Comparison of ENCODE assay signal across 10 cellular contexts in genomic region chr21:28770867-28771661, GRCh38.
DNase-seq lines count a peak whose midpoint lies in the region; ATAC-seq and TF ChIP-seq lines count a peak whose summit lies in the region.
"Had no signal": no experiment of that assay in that cellular context is flagged by ENCODE, and none has a peak within 500 bp of the region (broad histone marks: within the 10 kb centered on the region; RNA-seq: fewer than 3 reads in every experiment).

No MANE protein-coding gene starts in this region.

- intact Hi-C loops in gastrocnemius medialis (cut with DNase I; ENCODE audit: low total_unique reads), result no loop called here
- intact Hi-C loops in ovary (cut with DNase I), result no loop called here

- H3K4me1 ChIP-seq in right atrium auricular region (peaks cover 0 to 25% of the 10 kb centered on the region in 2 donors), gastrocnemius medialis (peaks cover 14 to 20% of the 10 kb centered on the region in 2 donors), ovary (ENCODE audit: insufficient read depth) (peaks cover 3% of the 10 kb centered on the region)

- DNase-seq in HFFc6 (peak; percentile 18), brain microvascular endothelial cell (no peak), right atrium auricular region (ENCODE audit: low spot score) (no peak), gastrocnemius medialis (no peak), GM10266 (ENCODE audit: extremely low spot score) (no peak), GM03348 (ENCODE audit: low spot score) (no peak), ovary (no peak)
- DNase-seq in activated CD4-positive, alpha-beta T cell treated with anti-CD3 and anti-CD28 coated beads, Interleukin-2, amount 50 U/mL, for 4 hours, result no peak
- DNase-seq: amygdala had no signal

- peaks cover 4% of the 10 kb centered on the region; the same call in 1 of the 2 replicates for H3K9me3 Mint-ChIP-seq in HFFc6

- H3K27me3 ChIP-seq in brain microvascular endothelial cell (replicated peaks) (no peaks in the 10 kb centered on the region), right atrium auricular region (no peaks in the 10 kb centered on the region), gastrocnemius medialis (no peaks in the 10 kb centered on the region), ovary (no peaks in the 10 kb centered on the region)

- no peak for TF ChIP-seq CTCF in HFFc6 (IDR thresholded peaks at IDR 0.05)
- TF ChIP-seq CTCF in brain microvascular endothelial cell (IDR thresholded peaks at IDR 0.05; ENCODE audit: low read depth, low read length, missing control alignments), result no peak
- no peak for TF ChIP-seq CTCF in right atrium auricular region (IDR thresholded peaks at IDR 0.05)
- TF ChIP-seq CTCF in gastrocnemius medialis (IDR thresholded peaks at IDR 0.05 in 4 of 5, conservative IDR thresholded peaks at IDR 0.05 in 1 of 5), result no peak
- TF ChIP-seq CTCF in GM10266 (IDR thresholded peaks at IDR 0.05; ENCODE audit: control insufficient read depth, insufficient read depth, low read depth, missing control alignments), result no peak
- no peak for TF ChIP-seq CTCF in ovary (IDR thresholded peaks at IDR 0.05)

- in situ Hi-C loops in brain microvascular endothelial cell (cut with HindIII; ENCODE audit: low pct_ligation_motif_present, low sequenced_read_pairs), result no loop called here
- in situ Hi-C loops in gastrocnemius medialis (cut with MboI; ENCODE audit: low sequenced_read_pairs in 4 of 4), result no loop called here

- H3K27ac Mint-ChIP-seq in HFFc6, result peak overlapping the region; percentile 73

- H3K27ac ChIP-seq in brain microvascular endothelial cell, result peak overlapping the region; percentile 47
- H3K27ac ChIP-seq in right atrium auricular region, result peak overlapping the region; percentile 20 to 80
- H3K27ac ChIP-seq in gastrocnemius medialis, result peak overlapping the region in 3 of 4 donors; percentile 43 to 58 (median 52)
- H3K27ac ChIP-seq in ovary, result no peak overlapping the region
- H3K27ac ChIP-seq: PC-9 had no signal

- no peaks in the 10 kb centered on the region for H3K9me3 ChIP-seq in right atrium auricular region
- H3K9me3 ChIP-seq in gastrocnemius medialis, result no peaks in the 10 kb centered on the region
- H3K9me3 ChIP-seq in ovary, result no peaks in the 10 kb centered on the region

- no peaks in the 10 kb centered on the region; the same call in 1 of the 2 replicates for H3K27me3 Mint-ChIP-seq in HFFc6 (ENCODE audit: insufficient read depth)

- no peak for ATAC-seq in gastrocnemius medialis

- TF ChIP-seq POLR2A in gastrocnemius medialis (IDR thresholded peaks at IDR 0.05), result no peak
- TF ChIP-seq POLR2A in ovary (IDR thresholded peaks at IDR 0.05), result no peak

- H3K36me3 Mint-ChIP-seq in HFFc6 (ENCODE audit: low read depth), result no peaks in the 10 kb centered on the region

- H3K4me1 Mint-ChIP-seq in HFFc6 (ENCODE audit: low read depth), result peaks cover 50% of the 10 kb centered on the region

- TF ChIP-seq EP300 in ovary (IDR thresholded peaks at IDR 0.05), result no peak

- 82 to 88% (median 82%) methylated on average over 5 of the region's 5 CpGs for WGBS in ovary, 3 donors

- H3K4me3 ChIP-seq in brain microvascular endothelial cell (ENCODE audit: low read depth, low read length), result no peak overlapping the region
- H3K4me3 ChIP-seq in right atrium auricular region, result no peak overlapping the region
- no peak overlapping the region for H3K4me3 ChIP-seq in gastrocnemius medialis
- no peak overlapping the region for H3K4me3 ChIP-seq in ovary
- H3K4me3 ChIP-seq: PC-9 had no signal

- H3K36me3 ChIP-seq in brain microvascular endothelial cell (replicated peaks), result no peaks in the 10 kb centered on the region
- H3K36me3 ChIP-seq in right atrium auricular region, result no peaks in the 10 kb centered on the region
- no peaks in the 10 kb centered on the region for H3K36me3 ChIP-seq in gastrocnemius medialis
- H3K36me3 ChIP-seq in ovary, result no peaks in the 10 kb centered on the region

- peak overlapping the region; percentile 43; the same call in 1 of the 2 replicates for H3K4me3 Mint-ChIP-seq in HFFc6

Comparison
In these comparisons a context has a peak if more than half of its experiments do, and no peak if none do; other contexts are left out.
1. H3K27ac ChIP-seq: peak in brain microvascular endothelial cell (single experiment), right atrium auricular region (2 of 2) and gastrocnemius medialis (3 of 4); none in ovary (0 of 2).